8 cellular contexts compared by ENCODE assay signal in the genomic region with DNA sequence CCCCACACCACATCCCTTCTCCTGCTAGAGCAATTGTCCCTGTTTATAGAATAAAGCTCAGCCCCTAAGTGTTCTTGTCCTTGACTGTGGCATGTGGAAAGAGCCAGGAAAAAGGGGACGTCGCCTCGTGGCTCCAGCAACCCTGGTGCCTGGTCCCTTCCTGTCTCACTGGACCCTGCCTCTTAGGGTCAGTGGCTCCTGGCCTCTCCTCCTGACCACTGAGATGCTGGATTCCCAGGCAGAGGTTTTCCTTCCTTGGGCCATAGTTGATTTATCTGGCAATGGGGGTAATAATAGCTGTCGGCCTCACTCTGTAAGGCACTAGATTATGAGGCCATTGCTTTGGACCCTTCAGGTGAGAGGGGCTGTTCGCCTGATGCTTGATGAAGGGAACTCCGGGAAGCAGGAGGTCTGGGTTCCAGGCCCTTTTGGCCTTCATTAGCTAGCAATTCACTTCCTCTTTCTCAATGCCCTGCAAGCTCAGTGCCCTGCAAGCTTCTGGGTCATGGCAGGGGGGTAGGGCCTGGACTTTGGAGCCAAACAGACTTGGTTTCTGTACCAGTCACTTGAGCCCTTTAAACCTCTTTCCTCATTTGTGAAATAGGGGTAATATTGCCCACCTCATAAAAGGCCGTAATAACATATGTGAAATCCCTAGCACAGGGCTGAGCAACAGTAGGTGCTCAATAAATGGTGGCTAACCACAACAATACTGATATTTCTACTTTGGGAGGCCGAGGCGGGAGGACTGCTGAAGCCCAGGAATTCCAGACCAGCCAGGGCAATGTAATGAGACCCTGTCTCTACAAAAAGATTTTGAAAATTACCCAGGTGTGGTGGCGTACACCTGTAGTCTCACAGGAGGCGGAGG. TPM values are rescaled to one million over a fixed set of nuclear protein-coding genes. Genes with fewer than 3 reads are reported as not detected.
A peak's percentile ranks its signal among the peaks of the same experiment; 100 is the strongest.
DNase-seq lines count a peak whose midpoint lies in the region; ATAC-seq, FAIRE-seq and TF ChIP-seq lines count a peak whose summit lies in the region.

No MANE protein-coding gene starts in this region.

- H3K9me3 ChIP-seq in CD8-positive, alpha-beta T cell (ENCODE audit: low read length) = no peaks in the 10 kb centered on the region
- H3K9me3 ChIP-seq in ectodermal cell (ENCODE audit: control insufficient read depth, low read length) = no peaks in the 10 kb centered on the region

- H3K4me3 Mint-ChIP-seq in CD8-positive, alpha-beta T cell = peak overlapping the region; percentile 87
- peak overlapping the region; percentile 95 for H3K4me3 Mint-ChIP-seq in neural crest cell

- CTCF ChIA-PET in CD8-positive, alpha-beta T cell (lab: Charles Lee) = no interaction called here
- CTCF ChIA-PET in HEK293T (lab: Yijun Ruan, JAX) = no interaction called here

- peaks cover 2% of the 10 kb centered on the region for H3K36me3 Mint-ChIP-seq in CD8-positive, alpha-beta T cell
- no peaks in the 10 kb centered on the region for H3K36me3 Mint-ChIP-seq in neural crest cell (ENCODE audit: low read depth)

- H3K4me1 ChIP-seq in CD8-positive, alpha-beta T cell (ENCODE audit: insufficient read depth, low read length) = peaks cover 11% of the 10 kb centered on the region
- peaks cover 6% of the 10 kb centered on the region for H3K4me1 ChIP-seq in ectodermal cell (ENCODE audit: control insufficient read depth, insufficient read depth, low read length)

- WGBS in ectodermal cell, 2 experiments = 83 to 85% methylated on average over 11 of the region's 11 CpGs

- no peak for TF ChIP-seq POLR2A in NB4 (IDR thresholded peaks at IDR 0.05; ENCODE audit: extremely low read depth, insufficient read length)

- H3K9me3 Mint-ChIP-seq in CD8-positive, alpha-beta T cell = no peaks in the 10 kb centered on the region
- no peaks in the 10 kb centered on the region for H3K9me3 Mint-ChIP-seq in neural crest cell

- DNase-seq in CD8-positive, alpha-beta T cell = no peak
- DNase-seq in NB4 (ENCODE audit: low read depth) = peak; percentile 57
- DNase-seq in neural crest cell (ENCODE audit: low read depth, low spot score) = no peak
- DNase-seq in NCI-H748 treated with DMSO at 0.1 percent for 48 hours (lab: John Stamatoyannopoulos, UW) = no peak
- no peak for DNase-seq in OCI-M2 (lab: John Stamatoyannopoulos, UW; ENCODE audit: unreplicated experiment)
- no peak for DNase-seq in urothelium cell line (ENCODE audit: low spot score)
- no peak for DNase-seq in HEK293T (ENCODE audit: extremely low spot score)

- no peaks in the 10 kb centered on the region for H3K36me3 ChIP-seq in CD8-positive, alpha-beta T cell (ENCODE audit: insufficient read depth, low read length)
- H3K36me3 ChIP-seq in ectodermal cell (ENCODE audit: control insufficient read depth, insufficient read depth, low read length) = no peaks in the 10 kb centered on the region

- no peak overlapping the region for H3K27ac Mint-ChIP-seq in CD8-positive, alpha-beta T cell
- peak overlapping the region; percentile 71 for H3K27ac Mint-ChIP-seq in neural crest cell (ENCODE audit: unreplicated experiment)

- no peak for FAIRE-seq in urothelium cell line (lab: Jason Lieb, UNC)

- H3K4me3 ChIP-seq in CD8-positive, alpha-beta T cell (ENCODE audit: low read depth, low read length) = peak overlapping the region; percentile 66
- H3K4me3 ChIP-seq in NB4 (ENCODE audit: low read depth, low read length) (peak overlapping the region; percentile 82), ectodermal cell (ENCODE audit: insufficient read depth, low read depth, low read length) (peak overlapping the region; percentile 81)

- POLR2A ChIA-PET in CD8-positive, alpha-beta T cell (lab: Charles Lee) = interaction anchor here (1.3 kb wide), 1 partner anchor 767 kb away, joined by 4 read pairs; no protein-coding TSS in a partner anchor
- POLR2A ChIA-PET in HEK293T (lab: Yijun Ruan, JAX) = interaction anchor here (0.6 to 1.1 kb wide), 2 partner anchors 11 to 417 kb away, joined by 3 read pairs; no protein-coding TSS in a partner anchor

- intact Hi-C loops in CD8-positive, alpha-beta T cell (cut with DNase I, micrococcal nuclease) = loop anchor here in 1 of 2 experiments (5.0 to 10.0 kb wide), 2 partner anchors 204 to 352 kb away; a partner anchor contains a TSS

- no peak overlapping the region for H3K27ac ChIP-seq in CD8-positive, alpha-beta T cell (ENCODE audit: low read depth, low read length)
- H3K27ac ChIP-seq in ectodermal cell (ENCODE audit: insufficient read depth, low read depth, low read length, poor library complexity, severe bottlenecking) = no peak overlapping the region

- H3K4me1 Mint-ChIP-seq in CD8-positive, alpha-beta T cell (ENCODE audit: low read depth) = peaks cover 14% of the 10 kb centered on the region
- peaks cover 16% of the 10 kb centered on the region for H3K4me1 Mint-ChIP-seq in neural crest cell

- no peaks in the 10 kb centered on the region for H3K27me3 ChIP-seq in CD8-positive, alpha-beta T cell (ENCODE audit: insufficient read depth, low read length)
- no peaks in the 10 kb centered on the region for H3K27me3 ChIP-seq in ectodermal cell (ENCODE audit: control insufficient read depth, insufficient read depth, low read length, poor library complexity, severe bottlenecking)

- no peak for TF ChIP-seq CTCF in CD8-positive, alpha-beta T cell (IDR thresholded peaks at IDR 0.05)
- no peak for TF ChIP-seq CTCF in NB4 (IDR thresholded peaks at IDR 0.05; ENCODE audit: low read depth, low read length)
- TF ChIP-seq CTCF in neural crest cell (conservative IDR thresholded peaks at IDR 0.05) = no peak

- no peak for ATAC-seq in CD8-positive, alpha-beta T cell

- no peaks in the 10 kb centered on the region for H3K27me3 Mint-ChIP-seq in CD8-positive, alpha-beta T cell (ENCODE audit: low read depth)
- no peaks in the 10 kb centered on the region for H3K27me3 Mint-ChIP-seq in neural crest cell (ENCODE audit: low read depth)

TF ChIP-seq in HEK293T, 16 proteins besides CTCF, POLR2A, EP300 and RAD21:
- TF ChIP-seq SUZ12 (IDR thresholded peaks at IDR 0.05) (no peak), LEF1 (IDR thresholded peaks at IDR 0.05; ENCODE audit: borderline replicate concordance) (no peak), BHLHE40 (IDR thresholded peaks at IDR 0.05; ENCODE audit: borderline replicate concordance) (no peak), FOXM1 (IDR thresholded peaks at IDR 0.05; ENCODE audit: borderline replicate concordance) (no peak), ZNF384 (IDR thresholded peaks at IDR 0.05) (no peak), ARNT (IDR thresholded peaks at IDR 0.05) (no peak)
- TF ChIP-seq, protein P1, sequence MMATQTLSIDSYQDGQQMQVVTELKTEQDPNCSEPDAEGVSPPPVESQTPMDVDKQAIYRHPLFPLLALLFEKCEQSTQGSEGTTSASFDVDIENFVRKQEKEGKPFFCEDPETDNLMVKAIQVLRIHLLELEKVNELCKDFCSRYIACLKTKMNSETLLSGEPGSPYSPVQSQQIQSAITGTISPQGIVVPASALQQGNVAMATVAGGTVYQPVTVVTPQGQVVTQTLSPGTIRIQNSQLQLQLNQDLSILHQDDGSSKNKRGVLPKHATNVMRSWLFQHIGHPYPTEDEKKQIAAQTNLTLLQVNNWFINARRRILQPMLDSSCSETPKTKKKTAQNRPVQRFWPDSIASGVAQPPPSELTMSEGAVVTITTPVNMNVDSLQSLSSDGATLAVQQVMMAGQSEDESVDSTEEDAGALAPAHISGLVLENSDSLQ (IDR thresholded peaks at IDR 0.05) = no peak
TF ChIP-seq in HEK293T: peak in this region for 0.

RNA-seq across cellular contexts. Expression of a gene that starts 1.1 kb away (rescaled TPM):
- total RNA-seq in CD8-positive, alpha-beta T cell = 1 to 10 TPM; 6.8 to 7.5 TPM
- 20.9 TPM for polyA plus RNA-seq in ectodermal cell (2013, experiment 1 of 4)
- polyA plus RNA-seq in ectodermal cell (2013, experiment 2 of 4) = 19.2 TPM
- polyA plus RNA-seq in ectodermal cell (2013, experiment 3 of 4) = 16.9 TPM
- 14.0 TPM for polyA plus RNA-seq in ectodermal cell (2013, experiment 4 of 4)
- 23.0 and 23.6 TPM in 2 replicates for total RNA-seq in neural crest cell

RNA-seq across cellular contexts. Expression of a gene that starts 38.0 kb away (rescaled TPM):
- 10 to 100 TPM; 38.0 to 42.4 TPM for total RNA-seq in CD8-positive, alpha-beta T cell
- 31.9 TPM for polyA plus RNA-seq in ectodermal cell (2013, experiment 1 of 4)
- polyA plus RNA-seq in ectodermal cell (2013, experiment 2 of 4) = 29.4 TPM
- polyA plus RNA-seq in ectodermal cell (2013, experiment 3 of 4) = 28.3 TPM
- 26.2 TPM for polyA plus RNA-seq in ectodermal cell (2013, experiment 4 of 4)
- total RNA-seq in neural crest cell = 35.2 and 38.0 TPM in 2 replicates
